1 cellular context compared by ENCODE assay signal in genomic region chr17:46922804-46923635, GRCh38.
TF ChIP-seq lines count a peak whose summit lies in the region.

TSS of gene GOSR2 (plus strand) at chr17:46923160. CDS start at chr17:46923193, 33 bp downstream.

TF ChIP-seq in K562, 482 proteins besides CTCF, POLR2A, EP300 and RAD21 (continued from another document and continues in another):
- TF ChIP-seq CEBPZ (IDR thresholded peaks at IDR 0.05; ENCODE audit: borderline replicate concordance, low read depth, low read length) (0 out of 2 replicates have a peak, but pooled peaks have one; percentile 21), WHSC1 (IDR thresholded peaks at IDR 0.05; ENCODE audit: low read length) (no peak), SMAD4 (CRISPR knock-in tag; conservative IDR thresholded peaks at IDR 0.05) (no peak; the same call in 1 of the 2 replicates), ATF7 (IDR thresholded peaks at IDR 0.05) (peak; percentile 83), HMG20A (CRISPR knock-in tag; conservative IDR thresholded peaks at IDR 0.05) (no peak), TAL1 (IDR thresholded peaks at IDR 0.05) (peak; percentile 63), ILF3 (IDR thresholded peaks at IDR 0.05; ENCODE audit: borderline replicate concordance) (no peak), ELF1 (tag; IDR thresholded peaks at IDR 0.05) (peak; percentile 96), TARDBP (IDR thresholded peaks at IDR 0.05) (0 out of 2 replicates have a peak, but pooled peaks have one; percentile 59), HES1 (IDR thresholded peaks at IDR 0.05; ENCODE audit: low read depth) (no peak), PTRF (tag; IDR thresholded peaks at IDR 0.05) (no peak), ZFPM2 (CRISPR knock-in tag; IDR thresholded peaks at IDR 0.05) (no peak), ZNF79 (CRISPR knock-in tag; IDR thresholded peaks at IDR 0.05; ENCODE audit: low read depth) (no peak), ZBTB40 (IDR thresholded peaks at IDR 0.05) (peak; percentile 98), ZBTB40 (CRISPR knock-in tag; IDR thresholded peaks at IDR 0.05) (no peak), MBD1 (CRISPR knock-in tag; IDR thresholded peaks at IDR 0.05) (no peak), CTBP1 (IDR thresholded peaks at IDR 0.05; ENCODE audit: borderline replicate concordance) (peak; percentile 78), RBM14 (IDR thresholded peaks at IDR 0.05; ENCODE audit: borderline replicate concordance, insufficient read depth, low read depth, low read length) (no peak), ZNF830 (CRISPR knock-in tag; IDR thresholded peaks at IDR 0.05) (no peak), CXXC5 (CRISPR knock-in tag; IDR thresholded peaks at IDR 0.05) (peak; percentile 63), FOXK1 (CRISPR knock-in tag; IDR thresholded peaks at IDR 0.05; ENCODE audit: borderline replicate concordance) (no peak), RAD51 (IDR thresholded peaks at IDR 0.05; ENCODE audit: borderline replicate concordance, low read depth) (no peak), LEF1 (IDR thresholded peaks at IDR 0.05) (peak; percentile 44; the same call in 1 of the 2 replicates), TBP (optimal IDR thresholded peaks at IDR 0.05; ENCODE audit: low read depth, low read length) (peak; percentile 79), SUPT5H (IDR thresholded peaks at IDR 0.05) (peak; percentile 98), AFF4 (CRISPR knock-in tag; IDR thresholded peaks at IDR 0.05) (peak; percentile 43; the same call in 1 of the 2 replicates), MAFK (IDR thresholded peaks at IDR 0.05; ENCODE audit: low read length) (0 out of 2 replicates have a peak, but pooled peaks have one; percentile 5), EP400 (IDR thresholded peaks at IDR 0.05) (peak; percentile 98), MNT (conservative IDR thresholded peaks at IDR 0.05) (peak; percentile 91 to 94), POLR3G (IDR thresholded peaks at IDR 0.05; ENCODE audit: extremely low read depth, insufficient read length, insufficient replicate concordance) (no peak), C11orf30 (IDR thresholded peaks at IDR 0.05; ENCODE audit: low read depth) (peak; percentile 91), ZNF644 (tag; IDR thresholded peaks at IDR 0.05; ENCODE audit: low read depth) (peak; percentile 65; the same call in 1 of the 2 replicates), GTF2F1 (IDR thresholded peaks at IDR 0.05; ENCODE audit: low read depth, low read length) (no peak), BACH1 (tag; IDR thresholded peaks at IDR 0.05) (no peak), EHMT2 (IDR thresholded peaks at IDR 0.05) (no peak), SLC30A9 (CRISPR knock-in tag; IDR thresholded peaks at IDR 0.05) (no peak), ATF6 (CRISPR knock-in tag; IDR thresholded peaks at IDR 0.05) (peak; percentile 84; the same call in 1 of the 2 replicates), MAFG (tag; conservative IDR thresholded peaks at IDR 0.05) (no peak), MCM7 (IDR thresholded peaks at IDR 0.05) (no peak; a peak in 1 of 4 replicates), SAFB (IDR thresholded peaks at IDR 0.05; ENCODE audit: borderline replicate concordance, low read depth, low read length) (no peak), ZNF354B (CRISPR knock-in tag; IDR thresholded peaks at IDR 0.05) (no peak), ZNF143 (CRISPR knock-in tag; IDR thresholded peaks at IDR 0.05) (no peak), GTF2E2 (tag; IDR thresholded peaks at IDR 0.05) (peak; percentile 65; the same call in 1 of the 2 replicates)
